Comparison of ENCODE assay signal across 8 cellular contexts in the genomic region with DNA sequence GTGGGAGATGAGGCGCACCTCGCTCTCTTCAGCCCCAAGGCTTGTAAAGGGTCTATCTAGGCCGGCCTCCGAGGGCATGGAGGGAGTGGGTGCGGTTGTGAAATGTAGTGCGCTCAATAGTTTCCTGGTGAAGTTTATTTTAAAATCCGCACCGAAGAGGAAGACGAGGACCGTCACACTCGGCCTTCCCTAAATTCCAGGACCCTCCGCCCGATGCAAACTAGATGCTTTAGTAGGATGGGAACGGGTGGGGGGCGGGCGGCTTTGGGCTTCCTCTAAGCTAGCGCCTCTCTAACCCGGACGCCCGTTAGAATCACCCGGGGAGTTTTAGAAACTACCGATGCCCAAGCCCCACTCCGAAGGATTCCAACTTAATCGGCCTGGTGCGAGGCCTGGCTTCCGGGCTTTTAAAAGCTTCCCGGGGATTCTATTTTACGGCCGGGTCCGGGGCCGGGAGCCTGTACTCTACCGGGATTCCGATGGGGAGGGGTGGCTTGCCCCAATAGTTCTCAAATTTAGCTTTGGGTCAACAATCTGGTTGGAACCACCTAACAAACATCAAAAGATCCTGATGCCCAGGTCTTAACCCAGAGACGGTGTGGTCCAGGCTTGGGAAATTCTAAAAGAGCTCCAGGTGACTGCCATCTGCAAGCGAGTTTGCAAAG. TPM values are rescaled to one million over a fixed set of nuclear protein-coding genes. Genes with fewer than 3 reads are reported as not detected.
DNase-seq lines count a peak whose midpoint lies in the region; ATAC-seq, FAIRE-seq and TF ChIP-seq lines count a peak whose summit lies in the region.

No MANE protein-coding gene starts in this region.

- H3K36me3 Mint-ChIP-seq in natural killer cell treated with Interleukin-12 subunit alpha and Interleukin-12 subunit beta and Interleukin-15 and Interleukin-18, amount 100 ng/mL, for 72 hours = no peaks in the 10 kb centered on the region

- H3K4me1 Mint-ChIP-seq in natural killer cell treated with Interleukin-12 subunit alpha and Interleukin-12 subunit beta and Interleukin-15 and Interleukin-18, amount 100 ng/mL, for 72 hours (ENCODE audit: low read depth in 2 of 2) = peaks cover 10 to 11% of the 10 kb centered on the region in 2 donors

- no peak for FAIRE-seq in D721Med (lab: Jason Lieb, UNC)

- H3K27me3 Mint-ChIP-seq in natural killer cell treated with Interleukin-12 subunit alpha and Interleukin-12 subunit beta and Interleukin-15 and Interleukin-18, amount 100 ng/mL, for 72 hours = no peaks in the 10 kb centered on the region

- H3K4me3 Mint-ChIP-seq in natural killer cell treated with Interleukin-12 subunit alpha and Interleukin-12 subunit beta and Interleukin-15 and Interleukin-18, amount 100 ng/mL, for 72 hours = peak overlapping the region; percentile 59

- peak overlapping the region; percentile 15 to 33 for H3K4me3 ChIP-seq in cardiac fibroblast (replicated peaks in 1 of 2; ENCODE audit: low read depth in 2 of 2, low read length in 2 of 2)

- ATAC-seq in HG03571 (IDR thresholded peaks at IDR 0.05; ENCODE audit: unreplicated experiment) (peak; percentile 3), GM19328 (IDR thresholded peaks at IDR 0.05; ENCODE audit: unreplicated experiment) (no peak), HG03442 (IDR thresholded peaks at IDR 0.05; ENCODE audit: unreplicated experiment) (no peak)
- ATAC-seq in natural killer cell treated with Interleukin-12 subunit alpha and Interleukin-12 subunit beta and Interleukin-15 and Interleukin-18, amount 100 ng/mL, for 72 hours = peak in 1 of 2 donors; percentile 16

- TF ChIP-seq CTCF in cardiac fibroblast (IDR thresholded peaks at IDR 0.05; ENCODE audit: low read depth, low read length) (no peak), D721Med (IDR thresholded peaks at IDR 0.05; ENCODE audit: insufficient read depth, missing control alignments) (no peak)

- peak; percentile 63 for DNase-seq in NCI-H2227 (lab: John Stamatoyannopoulos, UW; ENCODE audit: unreplicated experiment)
- DNase-seq in NCI-H2227 treated with DMSO at 0.1 percent for 48 hours (lab: John Stamatoyannopoulos, UW) = no peak
- DNase-seq in cardiac fibroblast (ENCODE audit: low read depth in 2 of 2) = no peak
- no peak for DNase-seq in natural killer cell treated with Interleukin-12 subunit alpha and Interleukin-12 subunit beta and Interleukin-15 and Interleukin-18, amount 100 ng/mL, for 72 hours (ENCODE audit: low spot score)
- no peak for DNase-seq in D721Med (ENCODE audit: insufficient read length, low spot score)

- no peaks in the 10 kb centered on the region for H3K9me3 Mint-ChIP-seq in natural killer cell treated with Interleukin-12 subunit alpha and Interleukin-12 subunit beta and Interleukin-15 and Interleukin-18, amount 100 ng/mL, for 72 hours

- no peak overlapping the region for H3K27ac Mint-ChIP-seq in natural killer cell treated with Interleukin-12 subunit alpha and Interleukin-12 subunit beta and Interleukin-15 and Interleukin-18, amount 100 ng/mL, for 72 hours

RNA-seq across cellular contexts. Expression of gene BCAS4, which starts 0.5 kb away (rescaled TPM):
- total RNA-seq in natural killer cell treated with Interleukin-12 subunit alpha and Interleukin-12 subunit beta and Interleukin-15 and Interleukin-18, amount 100 ng/mL, for 72 hours = 10 to 100 TPM in 1 of 2 donors, 1 to 10 TPM in 1; 6.7 to 15.0 TPM
